24 cellular contexts compared by ENCODE assay signal in the genomic region with DNA sequence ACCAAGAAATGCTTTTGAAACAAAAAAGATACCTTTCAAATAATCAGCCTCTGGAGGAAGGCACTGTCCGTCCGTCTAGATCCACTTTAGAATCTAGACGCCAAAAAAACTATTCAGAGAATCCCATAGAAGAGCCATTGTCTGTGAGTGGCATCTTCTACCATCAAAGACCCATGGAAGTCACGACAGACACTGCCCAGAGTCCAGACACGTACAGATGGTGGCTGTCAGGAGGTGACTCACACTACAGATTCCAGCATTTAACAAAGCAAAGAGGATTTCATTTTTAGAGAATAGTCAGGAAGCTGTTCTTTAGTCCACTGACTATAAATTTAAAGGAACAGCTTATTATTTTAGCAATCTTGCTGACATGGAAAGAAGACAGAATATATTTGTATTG. TPM values are rescaled to one million over a fixed set of nuclear protein-coding genes. Genes with fewer than 3 reads are reported as not detected.
DNase-seq lines count a peak whose midpoint lies in the region; ATAC-seq, FAIRE-seq and TF ChIP-seq lines count a peak whose summit lies in the region.
"Had no signal": no experiment of that assay in that cellular context is flagged by ENCODE, and none has a peak within 500 bp of the region (broad histone marks: within the 10 kb centered on the region; RNA-seq: fewer than 3 reads in every experiment).

No MANE protein-coding gene starts in this region.

- no peak overlapping the region for H3K4me3 ChIP-seq in breast epithelium
- H3K4me3 ChIP-seq in astrocyte (ENCODE audit: insufficient read depth, low read depth, low read length) = no peak overlapping the region
- no peak overlapping the region for H3K4me3 ChIP-seq in GM23338
- H3K4me3 ChIP-seq: body of pancreas, heart left ventricle, MG63, neural progenitor cell, testis had no signal

- TF ChIP-seq CTCF in MCF 10A (IDR thresholded peaks at IDR 0.05; ENCODE audit: unreplicated experiment) = no peak
- TF ChIP-seq CTCF in breast epithelium (IDR thresholded peaks at IDR 0.05) = no peak
- TF ChIP-seq CTCF in astrocyte (IDR thresholded peaks at IDR 0.05; ENCODE audit: insufficient read depth, low read depth, low read length) = no peak
- no peak for TF ChIP-seq CTCF in GM23338 (conservative IDR thresholded peaks at IDR 0.05; ENCODE audit: low read depth in 2 of 2)

- H3K9me3 ChIP-seq in breast epithelium (no peaks in the 10 kb centered on the region), astrocyte (ENCODE audit: insufficient read depth, low read depth, low read length) (no peaks in the 10 kb centered on the region)
- H3K9me3 ChIP-seq: body of pancreas, heart left ventricle, MG63, testis had no signal

- DNase-seq in MCF 10A (ENCODE audit: unreplicated experiment) (peak; percentile 28), breast epithelium (ENCODE audit: low spot score in 2 of 2) (no peak), astrocyte (ENCODE audit: low read depth) (no peak), iris pigment epithelial cell (ENCODE audit: low read depth) (peak; percentile 30), 8988T (no peak), GM23338 (ENCODE audit: low spot score) (no peak)
- DNase-seq: activated B cell treated with CpG ODN at 0.5 μM for 24 hours; activated T-cell treated with anti-CD3 and anti-CD28 coated beads, Interleukin-2, amount 50 U/mL, for 72 hours; body of pancreas; heart left ventricle; MG63; NCI-H226; Right ventricle myocardium superior; testis had no signal

- intact Hi-C loops in MCF 10A (cut with micrococcal nuclease) (no loop called here), breast epithelium (cut with DNase I; ENCODE audit: low total_unique reads) (no loop called here)

- POLR2A ChIA-PET in MCF 10A (lab: Yijun Ruan, JAX) = interaction anchor here (0.8 kb wide), 1 partner anchor 1042 kb away, joined by 3 read pairs; no protein-coding TSS in a partner anchor

- no peak for ATAC-seq in GM21390 (IDR thresholded peaks at IDR 0.05; ENCODE audit: unreplicated experiment)
- ATAC-seq in HG03521 (IDR thresholded peaks at IDR 0.05; ENCODE audit: unreplicated experiment) = no peak
- no peak for ATAC-seq in GM23338
- ATAC-seq: activated T-cell treated with anti-CD3 and anti-CD28 coated beads, Interleukin-2, amount 50 U/mL, for 72 hours; body of pancreas; esophagus mucosa; heart left ventricle had no signal

- H2AFZ ChIP-seq in astrocyte (ENCODE audit: low read depth, low read length) (no peak overlapping the region), GM23338 (no peak overlapping the region)
- H2AFZ ChIP-seq: neural progenitor cell had no signal

- peak; percentile 39 for FAIRE-seq in astrocyte (lab: Jason Lieb, UNC)
- FAIRE-seq: H1 had no signal

- H3K4me1 ChIP-seq in breast epithelium (no peaks in the 10 kb centered on the region), astrocyte (ENCODE audit: insufficient read depth, low read length) (no peaks in the 10 kb centered on the region), GM23338 (ENCODE audit: insufficient read depth) (no peaks in the 10 kb centered on the region)
- H3K4me1 ChIP-seq: body of pancreas, heart left ventricle, neural progenitor cell, testis had no signal

- H3K27ac ChIP-seq in breast epithelium (no peak overlapping the region), astrocyte (ENCODE audit: low read depth, low read length) (no peak overlapping the region), GM23338 (ENCODE audit: low read depth) (no peak overlapping the region)
- H3K27ac ChIP-seq: body of pancreas, C4-2B, heart left ventricle, neural progenitor cell, testis had no signal

- H3K36me3 Mint-ChIP-seq in MCF 10A (ENCODE audit: insufficient read depth, unreplicated experiment) = peaks cover 6% of the 10 kb centered on the region
- no peaks in the 10 kb centered on the region for H3K36me3 Mint-ChIP-seq in astrocyte (ENCODE audit: low read depth, unreplicated experiment)
- H3K36me3 Mint-ChIP-seq in GM23338 (ENCODE audit: low read depth) = no peaks in the 10 kb centered on the region
- H3K36me3 Mint-ChIP-seq: neural progenitor cell had no signal

- H3K4me2 ChIP-seq in astrocyte (ENCODE audit: low read length) (peak overlapping the region; percentile 43), GM23338 (no peak overlapping the region)
- H3K4me2 ChIP-seq: neural progenitor cell had no signal

- H4K20me1 ChIP-seq in astrocyte (ENCODE audit: insufficient read depth, low read length) = no peaks in the 10 kb centered on the region
- no peaks in the 10 kb centered on the region for H4K20me1 ChIP-seq in GM23338 (replicated peaks; ENCODE audit: insufficient read depth)

- no peaks in the 10 kb centered on the region for H3K27me3 ChIP-seq in breast epithelium
- no peaks in the 10 kb centered on the region for H3K27me3 ChIP-seq in astrocyte (ENCODE audit: insufficient read depth, low read length)
- H3K27me3 ChIP-seq in GM23338 (ENCODE audit: insufficient read depth) = no peaks in the 10 kb centered on the region
- H3K27me3 ChIP-seq: body of pancreas, heart left ventricle, MG63, neural progenitor cell, testis had no signal

- H3F3A ChIP-seq in GM23338 (replicated peaks; ENCODE audit: low read depth) = no peaks in the 10 kb centered on the region

- TF ChIP-seq POLR2A in breast epithelium (IDR thresholded peaks at IDR 0.05) = no peak

- no peaks in the 10 kb centered on the region for H3K9me2 ChIP-seq in GM23338 (ENCODE audit: insufficient read depth)

- H3K79me2 ChIP-seq in astrocyte (ENCODE audit: insufficient read depth, low read length) = no peaks in the 10 kb centered on the region
- H3K79me2 ChIP-seq in GM23338 (replicated peaks; ENCODE audit: insufficient read depth) = no peaks in the 10 kb centered on the region

- BruUV-seq in MCF 10A (replicated peaks; lab: Mats Ljungman, UMichigan) = no TSS peak

- no peaks in the 10 kb centered on the region for H3K36me3 ChIP-seq in breast epithelium
- H3K36me3 ChIP-seq in astrocyte (ENCODE audit: insufficient read depth, low read length) = no peaks in the 10 kb centered on the region
- H3K36me3 ChIP-seq in GM23338 (ENCODE audit: insufficient read depth) = no peaks in the 10 kb centered on the region
- H3K36me3 ChIP-seq: neural progenitor cell had no signal

- H3K4me1 Mint-ChIP-seq in MCF 10A (ENCODE audit: insufficient read depth, unreplicated experiment) (peaks cover 8% of the 10 kb centered on the region), astrocyte (ENCODE audit: low read depth, unreplicated experiment) (peaks cover 10% of the 10 kb centered on the region), GM23338 (no peaks in the 10 kb centered on the region)
- H3K4me1 Mint-ChIP-seq: activated B cell treated with CpG ODN at 0.5 μM for 24 hours, memory B cell, neural progenitor cell had no signal

- H3K9ac ChIP-seq in astrocyte (ENCODE audit: low read length) = no peak overlapping the region
- H3K9ac ChIP-seq: neural progenitor cell had no signal

- H3K27me3 Mint-ChIP-seq in MCF 10A (ENCODE audit: insufficient read depth, unreplicated experiment) (no peaks in the 10 kb centered on the region), astrocyte (ENCODE audit: low read depth, unreplicated experiment) (no peaks in the 10 kb centered on the region), GM23338 (ENCODE audit: insufficient read depth, low read depth, poor library complexity) (peaks cover 5% of the 10 kb centered on the region)
- H3K27me3 Mint-ChIP-seq: activated B cell treated with CpG ODN at 0.5 μM for 24 hours; activated naive CD8-positive, alpha-beta T cell; memory B cell had no signal

- H3K4me3 Mint-ChIP-seq in MCF 10A (ENCODE audit: unreplicated experiment) = no peak overlapping the region
- H3K4me3 Mint-ChIP-seq in astrocyte (ENCODE audit: unreplicated experiment) = peak overlapping the region; percentile 37
- H3K4me3 Mint-ChIP-seq in GM23338 = no peak overlapping the region
- H3K4me3 Mint-ChIP-seq: activated B cell treated with CpG ODN at 0.5 μM for 24 hours; activated naive CD8-positive, alpha-beta T cell; activated T-cell treated with anti-CD3 and anti-CD28 coated beads, Interleukin-2, amount 50 U/mL, for 72 hours; memory B cell; neural progenitor cell; T-helper 1 cell treated with Interleukin-12 subunit alpha and Interleukin-12 subunit beta and Interleukin-4 antibody, amounts not matched to agents 30 μg/mL and 1 μg/mL, for 36 hours had no signal

- H3K9me3 Mint-ChIP-seq in MCF 10A (ENCODE audit: unreplicated experiment) = no peaks in the 10 kb centered on the region
- no peaks in the 10 kb centered on the region for H3K9me3 Mint-ChIP-seq in astrocyte (ENCODE audit: unreplicated experiment)
- H3K9me3 Mint-ChIP-seq in GM23338 = no peaks in the 10 kb centered on the region
- H3K9me3 Mint-ChIP-seq: activated B cell treated with CpG ODN at 0.5 μM for 24 hours; activated T-cell treated with anti-CD3 and anti-CD28 coated beads, Interleukin-2, amount 50 U/mL, for 72 hours; memory B cell; neural progenitor cell; T-helper 1 cell treated with Interleukin-12 subunit alpha and Interleukin-12 subunit beta and Interleukin-4 antibody, amounts not matched to agents 30 μg/mL and 1 μg/mL, for 36 hours had no signal

- H3K27ac Mint-ChIP-seq in MCF 10A (ENCODE audit: low read depth, unreplicated experiment) (peak overlapping the region; percentile 50), astrocyte (ENCODE audit: unreplicated experiment) (peak overlapping the region; percentile 60), GM23338 (no peak overlapping the region)
- H3K27ac Mint-ChIP-seq: activated B cell treated with CpG ODN at 0.5 μM for 24 hours; activated naive CD8-positive, alpha-beta T cell; activated T-cell treated with anti-CD3 and anti-CD28 coated beads, Interleukin-2, amount 50 U/mL, for 72 hours; memory B cell; neural progenitor cell; T-helper 1 cell treated with Interleukin-12 subunit alpha and Interleukin-12 subunit beta and Interleukin-4 antibody, amounts not matched to agents 30 μg/mL and 1 μg/mL, for 36 hours had no signal

- CTCF ChIA-PET in MCF 10A (lab: Yijun Ruan, JAX) = interaction anchor here (0.8 to 1.4 kb wide), 2 partner anchors 9 to 10 kb away, joined by 3 to 6 read pairs; no protein-coding TSS in a partner anchor

RNA-seq across cellular contexts. Expression of gene C1QL3, which starts 11.7 kb away (rescaled TPM):
- not detected in 2 replicates for total RNA-seq in MCF 10A (2022)
- total RNA-seq in breast epithelium = not detected
- 0.62 and 1.00 TPM in 2 replicates for total RNA-seq in astrocyte
- 0.85 and 2.3 TPM in 2 replicates for total RNA-seq in GM23338 (2014; rRNA removed; shearing (Covaris generic))
- 0.19 and 0.34 TPM in 2 replicates for polyA plus RNA-seq in GM23338 (2016; fragmentation: Nextera tagmentation; extraction: Ambion mirVana)
- total RNA-seq: A172, activated B cell treated with CpG ODN at 0.5 μM for 24 hours, body of pancreas, esophagus mucosa, heart left ventricle, Right ventricle myocardium superior had no signal

Comparison
In these comparisons a context has a peak if more than half of its experiments do, and no peak if none do; other contexts are left out.
1. DNase-seq: peak in MCF 10A (single experiment) and iris pigment epithelial cell (single experiment); none in breast epithelium (0 of 2), astrocyte (single experiment), 8988T (single experiment) and GM23338 (single experiment).